ENCODE assay signal across 20 cellular contexts in the genomic region with DNA sequence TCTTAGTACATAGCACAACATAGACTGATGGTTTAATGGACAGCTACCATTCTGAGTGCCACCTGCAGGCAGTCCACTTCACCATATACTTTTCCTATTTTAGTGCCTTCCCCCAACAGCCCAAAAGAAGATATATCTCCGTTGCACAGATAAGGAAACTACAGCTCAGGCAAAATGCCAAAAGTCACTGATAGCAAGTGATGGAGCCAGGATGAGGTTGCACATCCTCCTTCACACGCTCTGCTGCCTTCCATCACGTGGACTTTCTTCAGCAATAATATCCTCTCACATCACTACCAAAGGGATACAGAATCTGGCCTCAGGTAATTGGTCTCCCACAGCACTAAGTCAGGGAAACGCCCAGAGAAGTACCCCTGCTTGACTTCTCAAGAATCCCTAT. TPM values are rescaled to one million over a fixed set of nuclear protein-coding genes. Genes with fewer than 3 reads are reported as not detected.
DNase-seq lines count a peak whose midpoint lies in the region; ATAC-seq and TF ChIP-seq lines count a peak whose summit lies in the region.
"Had no signal": no experiment of that assay in that cellular context is flagged by ENCODE, and none has a peak within 500 bp of the region (broad histone marks: within the 10 kb centered on the region; RNA-seq: fewer than 3 reads in every experiment).

No MANE protein-coding gene starts in this region.

- TF ChIP-seq CTCF in natural killer cell (IDR thresholded peaks at IDR 0.05), result no peak

- peaks cover 71 to 76% of the 10 kb centered on the region in 2 donors for H3K4me1 Mint-ChIP-seq in natural killer cell
- peaks cover 63 to 65% of the 10 kb centered on the region in 2 donors for H3K4me1 Mint-ChIP-seq in natural killer cell treated with Interleukin-12 subunit alpha and Interleukin-12 subunit beta and Interleukin-15 and Interleukin-18, amount 100 ng/mL, for 72 hours (ENCODE audit: low read depth in 2 of 2)
- H3K4me1 Mint-ChIP-seq in effector memory CD8-positive, alpha-beta T cell (ENCODE audit: low read depth in 2 of 2), result peaks cover 69 to 85% of the 10 kb centered on the region in 2 donors

- H3K27me3 Mint-ChIP-seq in natural killer cell (ENCODE audit: low read depth in 2 of 2), result no peaks in the 10 kb centered on the region
- no peaks in the 10 kb centered on the region for H3K27me3 Mint-ChIP-seq in natural killer cell treated with Interleukin-12 subunit alpha and Interleukin-12 subunit beta and Interleukin-15 and Interleukin-18, amount 100 ng/mL, for 72 hours
- H3K27me3 Mint-ChIP-seq in effector memory CD8-positive, alpha-beta T cell, result no peaks in the 10 kb centered on the region

- H3K36me3 Mint-ChIP-seq in natural killer cell, result no peaks in the 10 kb centered on the region
- H3K36me3 Mint-ChIP-seq in natural killer cell treated with Interleukin-12 subunit alpha and Interleukin-12 subunit beta and Interleukin-15 and Interleukin-18, amount 100 ng/mL, for 72 hours, result no peaks in the 10 kb centered on the region
- peaks cover 5% of the 10 kb centered on the region for H3K36me3 Mint-ChIP-seq in effector memory CD8-positive, alpha-beta T cell (ENCODE audit: insufficient read depth)

- intact Hi-C loops in natural killer cell (cut with micrococcal nuclease), result no loop called here

- no peaks in the 10 kb centered on the region for H3K9me3 Mint-ChIP-seq in natural killer cell
- H3K9me3 Mint-ChIP-seq in natural killer cell treated with Interleukin-12 subunit alpha and Interleukin-12 subunit beta and Interleukin-15 and Interleukin-18, amount 100 ng/mL, for 72 hours, result no peaks in the 10 kb centered on the region
- H3K9me3 Mint-ChIP-seq in effector memory CD8-positive, alpha-beta T cell, result no peaks in the 10 kb centered on the region
- H3K9me3 Mint-ChIP-seq: activated naive CD4-positive, alpha-beta T cell treated with anti-CD3 and anti-CD28 coated beads for 36 hours; activated T-cell treated with anti-CD3 and anti-CD28 coated beads, Interleukin-2, amount 50 U/mL, for 4 hours; neural progenitor cell had no signal

- ATAC-seq in natural killer cell (no peak), HG02623 (IDR thresholded peaks at IDR 0.05; ENCODE audit: unreplicated experiment) (no peak), GM21576 (IDR thresholded peaks at IDR 0.05; ENCODE audit: unreplicated experiment) (no peak), GM18858 (IDR thresholded peaks at IDR 0.05; ENCODE audit: unreplicated experiment) (no peak)
- ATAC-seq in natural killer cell treated with Interleukin-12 subunit alpha and Interleukin-12 subunit beta and Interleukin-15 and Interleukin-18, amount 100 ng/mL, for 72 hours, result no peak
- ATAC-seq in effector memory CD8-positive, alpha-beta T cell (replicated peaks), result peak; percentile 41
- ATAC-seq: activated T-cell treated with anti-CD3 and anti-CD28 coated beads, Interleukin-2, amount 50 U/mL, for 4 hours; psoas muscle had no signal

- H3K27ac Mint-ChIP-seq in natural killer cell, result peak overlapping the region; percentile 16 to 52
- no peak overlapping the region for H3K27ac Mint-ChIP-seq in natural killer cell treated with Interleukin-12 subunit alpha and Interleukin-12 subunit beta and Interleukin-15 and Interleukin-18, amount 100 ng/mL, for 72 hours
- peak overlapping the region in 1 of 2 donors; percentile 7 for H3K27ac Mint-ChIP-seq in effector memory CD8-positive, alpha-beta T cell
- H3K27ac Mint-ChIP-seq: activated naive CD4-positive, alpha-beta T cell treated with anti-CD3 and anti-CD28 coated beads for 36 hours; neural progenitor cell had no signal

- H3K4me3 Mint-ChIP-seq in natural killer cell, result no peak overlapping the region
- no peak overlapping the region for H3K4me3 Mint-ChIP-seq in natural killer cell treated with Interleukin-12 subunit alpha and Interleukin-12 subunit beta and Interleukin-15 and Interleukin-18, amount 100 ng/mL, for 72 hours
- H3K4me3 Mint-ChIP-seq in effector memory CD8-positive, alpha-beta T cell, result no peak overlapping the region
- H3K4me3 Mint-ChIP-seq: activated naive CD4-positive, alpha-beta T cell treated with anti-CD3 and anti-CD28 coated beads for 36 hours; activated T-cell treated with anti-CD3 and anti-CD28 coated beads, Interleukin-2, amount 50 U/mL, for 4 hours; neural progenitor cell had no signal

- DNase-seq in natural killer cell, result no peak
- no peak for DNase-seq in natural killer cell treated with Interleukin-12 subunit alpha and Interleukin-12 subunit beta and Interleukin-15 and Interleukin-18, amount 100 ng/mL, for 72 hours (ENCODE audit: low spot score)
- DNase-seq in NAMALWA (ENCODE audit: low spot score), result peak; percentile 27
- DNase-seq in effector memory CD8-positive, alpha-beta T cell, result no peak
- DNase-seq in stimulated activated CD4-positive, alpha-beta T cell treated with anti-CD3 and anti-CD28 coated beads, Interleukin-1b, Interleukin-23, amount 100 ng/mL, for 48 hours, result no peak
- DNase-seq: ACHN; activated CD4-positive, alpha-beta T cell treated with anti-CD3 and anti-CD28 coated beads, Interleukin-2, amount 50 U/mL, for 4 hours; activated naive CD4-positive, alpha-beta T cell treated with anti-CD3 and anti-CD28 coated beads for 36 hours; activated T-cell treated with anti-CD3 and anti-CD28 coated beads, Interleukin-2, amount 50 U/mL, for 4 hours; cerebellar nuclear complex; effector CD4-positive, alpha-beta T cell; MG63; NCI-H187 treated with DMSO at 0.1 percent for 48 hours; psoas muscle; SW 1271; uterus had no signal

RNA-seq across cellular contexts. Expression of a gene that starts 7.5 kb away (rescaled TPM):
- 10 to 100 TPM; 57.8 to 70.8 (median 69.1) TPM for total RNA-seq in natural killer cell
- 10 to 100 TPM; 54.8 to 69.0 TPM for total RNA-seq in natural killer cell treated with Interleukin-12 subunit alpha and Interleukin-12 subunit beta and Interleukin-15 and Interleukin-18, amount 100 ng/mL, for 72 hours

Comparison
In these comparisons a context has a peak if more than half of its experiments do, and no peak if none do; other contexts are left out.
1. H3K27ac Mint-ChIP-seq: peak in natural killer cell (2 of 2); none in natural killer cell treated with Interleukin-12 subunit alpha and Interleukin-12 subunit beta and Interleukin-15 and Interleukin-18, amount 100 ng/mL, for 72 hours (0 of 2).